In the genomic region with DNA sequence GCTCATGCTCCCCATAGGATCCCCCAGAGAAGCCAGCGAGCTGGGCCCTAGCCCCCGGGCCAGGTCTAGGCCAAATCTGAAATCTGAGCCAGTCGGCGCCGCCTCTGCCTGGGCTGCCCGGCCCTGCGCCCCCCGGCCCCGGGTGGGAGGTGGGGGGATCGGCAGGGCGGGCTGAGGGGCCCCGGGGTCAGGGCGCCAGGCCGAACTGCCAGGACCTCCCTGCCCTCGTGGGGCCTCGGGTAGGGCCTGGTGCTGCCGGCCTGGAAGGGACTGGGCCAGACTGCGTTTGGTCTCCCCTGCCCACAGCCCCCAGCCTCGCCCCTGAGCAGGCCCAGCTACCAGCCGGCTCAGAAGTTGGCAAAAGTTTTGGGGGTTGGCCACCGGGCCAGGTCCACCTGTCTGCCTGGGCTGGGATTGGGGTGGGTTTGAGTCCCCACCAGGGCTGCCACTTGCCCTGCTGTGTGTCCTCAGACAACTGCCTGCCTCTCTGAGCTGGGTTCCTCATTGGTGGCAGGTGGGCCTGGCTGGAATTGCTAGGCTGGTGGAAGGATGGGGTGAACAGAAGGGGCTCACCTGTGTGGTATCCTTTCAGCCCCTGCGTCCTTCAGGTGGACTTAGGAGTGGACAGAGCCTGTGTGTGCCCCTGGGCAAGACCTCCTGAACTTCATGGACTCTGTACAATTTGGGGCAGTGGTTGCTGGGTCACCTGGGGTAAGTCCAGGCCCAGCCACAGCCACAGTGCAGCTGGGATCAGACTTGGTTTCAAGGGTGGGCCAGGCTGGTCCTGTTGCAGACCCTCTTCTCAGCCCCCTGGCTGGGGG, we compare ENCODE assay signal across 8 cellular contexts. TPM values are rescaled to one million over a fixed set of nuclear protein-coding genes. Genes with fewer than 3 reads are reported as not detected.
DNase-seq lines count a peak whose midpoint lies in the region; ATAC-seq and TF ChIP-seq lines count a peak whose summit lies in the region.

No MANE protein-coding gene starts in this region.

- H3K27me3 ChIP-seq in gastroesophageal sphincter (no peaks in the 10 kb centered on the region), prostate gland (replicated peaks; ENCODE audit: insufficient read depth) (no peaks in the 10 kb centered on the region)

- no peaks in the 10 kb centered on the region for H3K36me3 ChIP-seq in SK-N-MC (ENCODE audit: insufficient read depth, low read length)
- peaks cover 0 to 6% of the 10 kb centered on the region in 2 donors for H3K36me3 ChIP-seq in gastroesophageal sphincter
- no peaks in the 10 kb centered on the region for H3K36me3 ChIP-seq in prostate gland

- ATAC-seq in gastroesophageal sphincter (peak; percentile 9), GM19328 (IDR thresholded peaks at IDR 0.05; ENCODE audit: unreplicated experiment) (no peak), HG02840 (IDR thresholded peaks at IDR 0.05; ENCODE audit: low FRiP score, unreplicated experiment) (no peak)

- H3K4me3 ChIP-seq in SK-N-MC (peak overlapping the region; percentile 76), gastroesophageal sphincter (peak overlapping the region; percentile 56 to 91), prostate gland (peak overlapping the region; percentile 52 to 70)

- H3K4me1 ChIP-seq in gastroesophageal sphincter (peaks cover 0 to 53% (median 3%) of the 10 kb centered on the region in 3 donors), prostate gland (replicated peaks) (peaks cover 15% of the 10 kb centered on the region)

- no peak for TF ChIP-seq EP300 in gastroesophageal sphincter (IDR thresholded peaks at IDR 0.05)

- H3K9me3 ChIP-seq in SK-N-MC (ENCODE audit: low read depth, low read length) (no peaks in the 10 kb centered on the region), gastroesophageal sphincter (no peaks in the 10 kb centered on the region), prostate gland (no peaks in the 10 kb centered on the region)

- intact Hi-C loops in prostate gland (cut with DNase I), result no loop called here

- 7% methylated on average over 2 of the region's 22 CpGs; no CpG with 5 or more reads in 1 of the 2 donors for WGBS in gastroesophageal sphincter (ENCODE audit: low coverage in 1 of 2), 2 donors
- 11% methylated on average over 15 of the region's 22 CpGs for WGBS in prostate gland

- TF ChIP-seq POLR2A in gastroesophageal sphincter (IDR thresholded peaks at IDR 0.05) (no peak), prostate gland (IDR thresholded peaks at IDR 0.05) (no peak)

- TF ChIP-seq CTCF in gastroesophageal sphincter (IDR thresholded peaks at IDR 0.05), result no peak
- TF ChIP-seq CTCF in prostate gland (IDR thresholded peaks at IDR 0.05), result no peak

- DNase-seq in GM03348 (ENCODE audit: low spot score) (peak; percentile 52), SK-N-MC (ENCODE audit: low read depth, low spot score) (no peak), prostate gland (ENCODE audit: low spot score) (no peak), kidney glomerular epithelial cell (lab: John Stamatoyannopoulos, UW) (no peak), HK-2 (ENCODE audit: unreplicated experiment) (no peak)

- H3K27ac ChIP-seq in SK-N-MC (no peak overlapping the region), gastroesophageal sphincter (peak overlapping the region; percentile 82 to 96 (median 92)), prostate gland (peak overlapping the region; percentile 91 to 93)

- H3K9ac ChIP-seq in SK-N-MC (ENCODE audit: insufficient read length), result peak overlapping the region; percentile 68

RNA-seq across cellular contexts. Expression of a gene that starts 0.8 kb away (rescaled TPM):
- total RNA-seq in gastroesophageal sphincter (10 to 100 TPM; 30.6 to 54.7 (median 45.0) TPM), prostate gland (100 to 1,000 TPM in 1 of 2 donors, 10 to 100 TPM in 1; 61.2 to 149 TPM)

RNA-seq across cellular contexts. Expression of a gene that starts 57.3 kb away (rescaled TPM):
- total RNA-seq in gastroesophageal sphincter (10 to 100 TPM; 28.2 to 53.0 (median 44.6) TPM), prostate gland (10 to 100 TPM; 28.9 to 39.4 TPM)
